1 cellular context compared by ENCODE assay signal in the genomic region with DNA sequence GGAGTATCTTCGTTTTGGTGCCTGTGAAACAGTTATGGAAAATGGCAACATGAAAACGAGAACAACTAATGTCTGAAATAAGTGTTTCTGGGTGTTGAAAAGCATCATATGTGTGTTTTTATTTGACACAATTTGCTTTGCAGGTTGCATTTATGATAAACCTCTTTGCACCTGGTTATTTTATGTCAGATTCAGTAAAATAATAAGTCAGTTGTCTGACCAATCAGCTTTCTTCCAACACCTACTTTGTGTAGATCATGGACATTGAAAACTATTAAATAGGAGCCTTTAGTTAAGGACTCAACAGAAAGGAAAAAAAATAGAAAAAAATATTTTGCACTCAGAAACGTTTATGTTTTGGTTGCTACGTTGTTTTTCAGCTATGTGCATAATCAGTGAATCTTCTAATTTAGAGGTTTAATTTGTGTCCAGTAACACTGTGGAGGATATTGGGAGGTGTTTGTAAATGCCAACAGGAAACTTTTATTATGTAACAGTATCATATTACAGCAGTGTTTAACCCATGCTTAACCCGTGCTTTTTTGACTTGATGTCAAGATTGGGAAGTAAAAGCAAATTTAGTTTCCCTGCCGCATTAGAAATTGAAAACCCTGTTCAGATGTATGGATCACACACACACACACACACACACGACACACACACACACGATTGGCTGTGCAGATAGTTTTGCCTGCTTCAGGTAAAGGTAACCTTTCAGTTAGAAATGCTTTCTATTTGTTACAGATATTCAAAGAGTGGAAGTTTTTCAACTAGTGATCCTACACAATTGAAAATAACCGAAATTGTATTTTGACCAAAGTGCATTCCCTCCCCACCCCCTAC.
TF ChIP-seq lines count a peak whose summit lies in the region.

No MANE protein-coding gene starts in this region.

TF ChIP-seq in HepG2, 621 proteins besides CTCF, POLR2A, EP300 and RAD21 (continued from another document and continues in another):
- no peak for TF ChIP-seq ZHX1 (CRISPR knock-in tag; IDR thresholded peaks at IDR 0.05; ENCODE audit: low read depth)
- TF ChIP-seq MLLT10 (CRISPR knock-in tag; IDR thresholded peaks at IDR 0.05): no peak
- TF ChIP-seq SP2 (CRISPR knock-in tag; IDR thresholded peaks at IDR 0.05): no peak
- TF ChIP-seq, protein P1, sequence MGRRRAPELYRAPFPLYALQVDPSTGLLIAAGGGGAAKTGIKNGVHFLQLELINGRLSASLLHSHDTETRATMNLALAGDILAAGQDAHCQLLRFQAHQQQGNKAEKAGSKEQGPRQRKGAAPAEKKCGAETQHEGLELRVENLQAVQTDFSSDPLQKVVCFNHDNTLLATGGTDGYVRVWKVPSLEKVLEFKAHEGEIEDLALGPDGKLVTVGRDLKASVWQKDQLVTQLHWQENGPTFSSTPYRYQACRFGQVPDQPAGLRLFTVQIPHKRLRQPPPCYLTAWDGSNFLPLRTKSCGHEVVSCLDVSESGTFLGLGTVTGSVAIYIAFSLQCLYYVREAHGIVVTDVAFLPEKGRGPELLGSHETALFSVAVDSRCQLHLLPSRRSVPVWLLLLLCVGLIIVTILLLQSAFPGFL (CRISPR knock-in tag; IDR thresholded peaks at IDR 0.05): no peak
- no peak for TF ChIP-seq ZNF343 (CRISPR knock-in tag; IDR thresholded peaks at IDR 0.05)
- no peak; the same call in 1 of the 2 replicates for TF ChIP-seq PATZ1 (CRISPR knock-in tag; IDR thresholded peaks at IDR 0.05)
- no peak for TF ChIP-seq FOXM1 (CRISPR knock-in tag; IDR thresholded peaks at IDR 0.05)
- no peak for TF ChIP-seq ZNF260 (CRISPR knock-in tag; IDR thresholded peaks at IDR 0.05; ENCODE audit: borderline replicate concordance, low read depth)
- no peak for TF ChIP-seq ZBTB38 (CRISPR knock-in tag; IDR thresholded peaks at IDR 0.05)
- no peak for TF ChIP-seq PLSCR1 (CRISPR knock-in tag; IDR thresholded peaks at IDR 0.05; ENCODE audit: borderline replicate concordance)
- TF ChIP-seq ZNF710 (CRISPR knock-in tag; IDR thresholded peaks at IDR 0.05; ENCODE audit: borderline replicate concordance): no peak
- 0 out of 2 replicates have a peak, but pooled peaks have one; percentile 5 for TF ChIP-seq NFIC (IDR thresholded peaks at IDR 0.05; ENCODE audit: low read length)
- no peak for TF ChIP-seq SP1 (IDR thresholded peaks at IDR 0.05)
- TF ChIP-seq SP1 (CRISPR knock-in tag; IDR thresholded peaks at IDR 0.05): no peak
- no peak for TF ChIP-seq ZIK1 (CRISPR knock-in tag; IDR thresholded peaks at IDR 0.05; ENCODE audit: borderline replicate concordance, low read depth)
- TF ChIP-seq KMT2B (CRISPR knock-in tag; IDR thresholded peaks at IDR 0.05): peak; percentile 48; the same call in 1 of the 2 replicates
- no peak for TF ChIP-seq DR1 (CRISPR knock-in tag; IDR thresholded peaks at IDR 0.05)
- TF ChIP-seq HNRNPLL (IDR thresholded peaks at IDR 0.05; ENCODE audit: low read depth, low read length, poor library complexity, severe bottlenecking): no peak
- no peak for TF ChIP-seq ZNF430 (CRISPR knock-in tag; IDR thresholded peaks at IDR 0.05)
- TF ChIP-seq SKI (IDR thresholded peaks at IDR 0.05; ENCODE audit: partially characterized antibody): no peak
- no peak for TF ChIP-seq ATAD3A (CRISPR knock-in tag; IDR thresholded peaks at IDR 0.05)
- TF ChIP-seq, protein P2, sequence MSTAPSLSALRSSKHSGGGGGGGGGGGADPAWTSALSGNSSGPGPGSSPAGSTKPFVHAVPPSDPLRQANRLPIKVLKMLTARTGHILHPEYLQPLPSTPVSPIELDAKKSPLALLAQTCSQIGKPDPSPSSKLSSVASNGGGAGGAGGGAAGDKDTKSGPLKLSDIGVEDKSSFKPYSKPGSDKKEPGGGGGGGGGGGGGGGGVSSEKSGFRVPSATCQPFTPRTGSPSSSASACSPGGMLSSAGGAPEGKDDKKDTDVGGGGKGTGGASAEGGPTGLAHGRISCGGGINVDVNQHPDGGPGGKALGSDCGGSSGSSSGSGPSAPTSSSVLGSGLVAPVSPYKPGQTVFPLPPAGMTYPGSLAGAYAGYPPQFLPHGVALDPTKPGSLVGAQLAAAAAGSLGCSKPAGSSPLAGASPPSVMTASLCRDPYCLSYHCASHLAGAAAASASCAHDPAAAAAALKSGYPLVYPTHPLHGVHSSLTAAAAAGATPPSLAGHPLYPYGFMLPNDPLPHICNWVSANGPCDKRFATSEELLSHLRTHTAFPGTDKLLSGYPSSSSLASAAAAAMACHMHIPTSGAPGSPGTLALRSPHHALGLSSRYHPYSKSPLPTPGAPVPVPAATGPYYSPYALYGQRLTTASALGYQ (CRISPR knock-in tag; IDR thresholded peaks at IDR 0.05): peak; percentile 62; the same call in 1 of the 2 replicates
- TF ChIP-seq ZNF121 (CRISPR knock-in tag; IDR thresholded peaks at IDR 0.05): no peak
- TF ChIP-seq ZNF644 (CRISPR knock-in tag; IDR thresholded peaks at IDR 0.05; ENCODE audit: low read depth): no peak
- no peak for TF ChIP-seq RELA (CRISPR knock-in tag; IDR thresholded peaks at IDR 0.05)
- TF ChIP-seq ZNF839 (CRISPR knock-in tag; IDR thresholded peaks at IDR 0.05; ENCODE audit: borderline replicate concordance): no peak
- TF ChIP-seq, protein P3, sequence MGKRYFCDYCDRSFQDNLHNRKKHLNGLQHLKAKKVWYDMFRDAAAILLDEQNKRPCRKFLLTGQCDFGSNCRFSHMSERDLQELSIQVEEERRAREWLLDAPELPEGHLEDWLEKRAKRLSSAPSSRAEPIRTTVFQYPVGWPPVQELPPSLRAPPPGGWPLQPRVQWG (CRISPR knock-in tag; IDR thresholded peaks at IDR 0.05; ENCODE audit: borderline replicate concordance, low read depth): no peak
- no peak for TF ChIP-seq ZNF720 (CRISPR knock-in tag; IDR thresholded peaks at IDR 0.05)
- no peak for TF ChIP-seq ZNF605 (CRISPR knock-in tag; IDR thresholded peaks at IDR 0.05)
- TF ChIP-seq SRSF1 (optimal IDR thresholded peaks at IDR 0.05; ENCODE audit: low read depth, low read length): no peak
- peak; percentile 52 for TF ChIP-seq GATAD2A (CRISPR knock-in tag; IDR thresholded peaks at IDR 0.05)
- TF ChIP-seq, protein P4, sequence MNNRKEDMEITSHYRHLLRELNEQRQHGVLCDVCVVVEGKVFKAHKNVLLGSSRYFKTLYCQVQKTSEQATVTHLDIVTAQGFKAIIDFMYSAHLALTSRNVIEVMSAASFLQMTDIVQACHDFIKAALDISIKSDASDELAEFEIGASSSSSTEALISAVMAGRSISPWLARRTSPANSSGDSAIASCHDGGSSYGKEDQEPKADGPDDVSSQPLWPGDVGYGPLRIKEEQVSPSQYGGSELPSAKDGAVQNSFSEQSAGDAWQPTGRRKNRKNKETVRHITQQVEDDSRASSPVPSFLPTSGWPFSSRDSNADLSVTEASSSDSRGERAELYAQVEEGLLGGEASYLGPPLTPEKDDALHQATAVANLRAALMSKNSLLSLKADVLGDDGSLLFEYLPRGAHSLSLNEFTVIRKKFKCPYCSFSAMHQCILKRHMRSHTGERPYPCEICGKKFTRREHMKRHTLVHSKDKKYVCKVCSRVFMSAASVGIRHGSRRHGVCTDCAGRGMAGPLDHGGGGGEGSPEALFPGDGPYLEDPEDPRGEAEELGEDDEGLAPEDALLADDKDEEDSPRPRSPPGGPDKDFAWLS (CRISPR knock-in tag; IDR thresholded peaks at IDR 0.05; ENCODE audit: borderline replicate concordance): no peak
- TF ChIP-seq CEBPB (IDR thresholded peaks at IDR 0.05; ENCODE audit: borderline replicate concordance, low read depth, low read length): no peak
- TF ChIP-seq, protein P5, sequence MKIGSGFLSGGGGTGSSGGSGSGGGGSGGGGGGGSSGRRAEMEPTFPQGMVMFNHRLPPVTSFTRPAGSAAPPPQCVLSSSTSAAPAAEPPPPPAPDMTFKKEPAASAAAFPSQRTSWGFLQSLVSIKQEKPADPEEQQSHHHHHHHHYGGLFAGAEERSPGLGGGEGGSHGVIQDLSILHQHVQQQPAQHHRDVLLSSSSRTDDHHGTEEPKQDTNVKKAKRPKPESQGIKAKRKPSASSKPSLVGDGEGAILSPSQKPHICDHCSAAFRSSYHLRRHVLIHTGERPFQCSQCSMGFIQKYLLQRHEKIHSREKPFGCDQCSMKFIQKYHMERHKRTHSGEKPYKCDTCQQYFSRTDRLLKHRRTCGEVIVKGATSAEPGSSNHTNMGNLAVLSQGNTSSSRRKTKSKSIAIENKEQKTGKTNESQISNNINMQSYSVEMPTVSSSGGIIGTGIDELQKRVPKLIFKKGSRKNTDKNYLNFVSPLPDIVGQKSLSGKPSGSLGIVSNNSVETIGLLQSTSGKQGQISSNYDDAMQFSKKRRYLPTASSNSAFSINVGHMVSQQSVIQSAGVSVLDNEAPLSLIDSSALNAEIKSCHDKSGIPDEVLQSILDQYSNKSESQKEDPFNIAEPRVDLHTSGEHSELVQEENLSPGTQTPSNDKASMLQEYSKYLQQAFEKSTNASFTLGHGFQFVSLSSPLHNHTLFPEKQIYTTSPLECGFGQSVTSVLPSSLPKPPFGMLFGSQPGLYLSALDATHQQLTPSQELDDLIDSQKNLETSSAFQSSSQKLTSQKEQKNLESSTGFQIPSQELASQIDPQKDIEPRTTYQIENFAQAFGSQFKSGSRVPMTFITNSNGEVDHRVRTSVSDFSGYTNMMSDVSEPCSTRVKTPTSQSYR (CRISPR knock-in tag; IDR thresholded peaks at IDR 0.05; ENCODE audit: borderline replicate concordance): no peak; the same call in 1 of the 2 replicates
- TF ChIP-seq ZSCAN25 (CRISPR knock-in tag; IDR thresholded peaks at IDR 0.05): no peak
- TF ChIP-seq, protein P6, sequence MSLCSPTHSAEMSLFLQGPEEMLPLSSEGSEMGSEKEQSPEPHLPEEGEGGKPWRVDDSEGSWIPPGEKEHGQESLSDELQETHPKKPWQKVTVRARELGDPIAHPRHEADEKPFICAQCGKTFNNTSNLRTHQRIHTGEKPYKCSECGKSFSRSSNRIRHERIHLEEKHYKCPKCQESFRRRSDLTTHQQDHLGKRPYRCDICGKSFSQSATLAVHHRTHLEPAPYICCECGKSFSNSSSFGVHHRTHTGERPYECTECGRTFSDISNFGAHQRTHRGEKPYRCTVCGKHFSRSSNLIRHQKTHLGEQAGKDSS (CRISPR knock-in tag; IDR thresholded peaks at IDR 0.05; ENCODE audit: borderline replicate concordance, low read depth): no peak
- no peak for TF ChIP-seq ZNF282 (IDR thresholded peaks at IDR 0.05; ENCODE audit: partially characterized antibody)
- TF ChIP-seq ISL2 (CRISPR knock-in tag; IDR thresholded peaks at IDR 0.05): no peak
- TF ChIP-seq NKX3-1 (CRISPR knock-in tag; IDR thresholded peaks at IDR 0.05): no peak
- TF ChIP-seq SIN3B (IDR thresholded peaks at IDR 0.05; ENCODE audit: low read length): no peak
- no peak for TF ChIP-seq MXI1 (IDR thresholded peaks at IDR 0.05; ENCODE audit: borderline replicate concordance, low read depth, low read length)
- no peak for TF ChIP-seq ZNF558 (CRISPR knock-in tag; IDR thresholded peaks at IDR 0.05; ENCODE audit: borderline replicate concordance)
- TF ChIP-seq ZNF326 (CRISPR knock-in tag; IDR thresholded peaks at IDR 0.05; ENCODE audit: borderline replicate concordance): no peak
